2 cellular contexts compared by ENCODE assay signal in genomic region chr2:134120718-134121630, GRCh38.
TF ChIP-seq lines count a peak whose summit lies in the region.

No MANE protein-coding gene starts in this region.

TF ChIP-seq in HCT116, 20 proteins besides CTCF, POLR2A, EP300 and RAD21 (continued from another document):
- TF ChIP-seq, protein P1, sequence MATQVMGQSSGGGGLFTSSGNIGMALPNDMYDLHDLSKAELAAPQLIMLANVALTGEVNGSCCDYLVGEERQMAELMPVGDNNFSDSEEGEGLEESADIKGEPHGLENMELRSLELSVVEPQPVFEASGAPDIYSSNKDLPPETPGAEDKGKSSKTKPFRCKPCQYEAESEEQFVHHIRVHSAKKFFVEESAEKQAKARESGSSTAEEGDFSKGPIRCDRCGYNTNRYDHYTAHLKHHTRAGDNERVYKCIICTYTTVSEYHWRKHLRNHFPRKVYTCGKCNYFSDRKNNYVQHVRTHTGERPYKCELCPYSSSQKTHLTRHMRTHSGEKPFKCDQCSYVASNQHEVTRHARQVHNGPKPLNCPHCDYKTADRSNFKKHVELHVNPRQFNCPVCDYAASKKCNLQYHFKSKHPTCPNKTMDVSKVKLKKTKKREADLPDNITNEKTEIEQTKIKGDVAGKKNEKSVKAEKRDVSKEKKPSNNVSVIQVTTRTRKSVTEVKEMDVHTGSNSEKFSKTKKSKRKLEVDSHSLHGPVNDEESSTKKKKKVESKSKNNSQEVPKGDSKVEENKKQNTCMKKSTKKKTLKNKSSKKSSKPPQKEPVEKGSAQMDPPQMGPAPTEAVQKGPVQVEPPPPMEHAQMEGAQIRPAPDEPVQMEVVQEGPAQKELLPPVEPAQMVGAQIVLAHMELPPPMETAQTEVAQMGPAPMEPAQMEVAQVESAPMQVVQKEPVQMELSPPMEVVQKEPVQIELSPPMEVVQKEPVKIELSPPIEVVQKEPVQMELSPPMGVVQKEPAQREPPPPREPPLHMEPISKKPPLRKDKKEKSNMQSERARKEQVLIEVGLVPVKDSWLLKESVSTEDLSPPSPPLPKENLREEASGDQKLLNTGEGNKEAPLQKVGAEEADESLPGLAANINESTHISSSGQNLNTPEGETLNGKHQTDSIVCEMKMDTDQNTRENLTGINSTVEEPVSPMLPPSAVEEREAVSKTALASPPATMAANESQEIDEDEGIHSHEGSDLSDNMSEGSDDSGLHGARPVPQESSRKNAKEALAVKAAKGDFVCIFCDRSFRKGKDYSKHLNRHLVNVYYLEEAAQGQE (IDR thresholded peaks at IDR 0.05; ENCODE audit: low read depth): no peak
- TF ChIP-seq, protein P2, sequence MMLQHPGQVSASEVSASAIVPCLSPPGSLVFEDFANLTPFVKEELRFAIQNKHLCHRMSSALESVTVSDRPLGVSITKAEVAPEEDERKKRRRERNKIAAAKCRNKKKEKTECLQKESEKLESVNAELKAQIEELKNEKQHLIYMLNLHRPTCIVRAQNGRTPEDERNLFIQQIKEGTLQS (IDR thresholded peaks at IDR 0.05): no peak
- peak; percentile 65 for TF ChIP-seq ZFX (IDR thresholded peaks at IDR 0.05)

TF ChIP-seq in HepG2, 621 proteins besides CTCF, POLR2A, EP300 and RAD21 (continued from another document and continues in another):
- TF ChIP-seq, protein P3, sequence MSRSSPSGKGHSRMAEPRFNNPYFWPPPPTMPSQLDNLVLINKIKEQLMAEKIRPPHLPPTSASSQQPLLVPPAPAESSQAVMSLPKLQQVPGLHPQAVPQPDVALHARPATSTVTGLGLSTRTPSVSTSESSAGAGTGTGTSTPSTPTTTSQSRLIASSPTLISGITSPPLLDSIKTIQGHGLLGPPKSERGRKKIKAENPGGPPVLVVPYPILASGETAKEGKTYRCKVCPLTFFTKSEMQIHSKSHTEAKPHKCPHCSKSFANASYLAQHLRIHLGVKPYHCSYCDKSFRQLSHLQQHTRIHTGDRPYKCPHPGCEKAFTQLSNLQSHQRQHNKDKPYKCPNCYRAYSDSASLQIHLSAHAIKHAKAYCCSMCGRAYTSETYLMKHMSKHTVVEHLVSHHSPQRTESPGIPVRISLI (CRISPR knock-in tag; IDR thresholded peaks at IDR 0.05; ENCODE audit: borderline replicate concordance): peak; percentile 37; the same call in 1 of the 2 replicates
- no peak for TF ChIP-seq ZNF546 (CRISPR knock-in tag; conservative IDR thresholded peaks at IDR 0.05)
- TF ChIP-seq ZNF652 (CRISPR knock-in tag; IDR thresholded peaks at IDR 0.05; ENCODE audit: borderline replicate concordance, low read depth): no peak
- TF ChIP-seq ZBTB33 (CRISPR knock-in tag; IDR thresholded peaks at IDR 0.05): no peak
- TF ChIP-seq, protein P4, sequence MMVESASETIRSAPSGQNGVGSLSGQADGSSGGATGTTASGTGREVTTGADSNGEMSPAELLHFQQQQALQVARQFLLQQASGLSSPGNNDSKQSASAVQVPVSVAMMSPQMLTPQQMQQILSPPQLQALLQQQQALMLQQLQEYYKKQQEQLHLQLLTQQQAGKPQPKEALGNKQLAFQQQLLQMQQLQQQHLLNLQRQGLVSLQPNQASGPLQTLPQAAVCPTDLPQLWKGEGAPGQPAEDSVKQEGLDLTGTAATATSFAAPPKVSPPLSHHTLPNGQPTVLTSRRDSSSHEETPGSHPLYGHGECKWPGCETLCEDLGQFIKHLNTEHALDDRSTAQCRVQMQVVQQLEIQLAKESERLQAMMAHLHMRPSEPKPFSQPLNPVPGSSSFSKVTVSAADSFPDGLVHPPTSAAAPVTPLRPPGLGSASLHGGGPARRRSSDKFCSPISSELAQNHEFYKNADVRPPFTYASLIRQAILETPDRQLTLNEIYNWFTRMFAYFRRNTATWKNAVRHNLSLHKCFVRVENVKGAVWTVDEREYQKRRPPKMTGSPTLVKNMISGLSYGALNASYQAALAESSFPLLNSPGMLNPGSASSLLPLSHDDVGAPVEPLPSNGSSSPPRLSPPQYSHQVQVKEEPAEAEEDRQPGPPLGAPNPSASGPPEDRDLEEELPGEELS (CRISPR knock-in tag; IDR thresholded peaks at IDR 0.05): no peak
- no peak for TF ChIP-seq SYNCRIP (IDR thresholded peaks at IDR 0.05; ENCODE audit: insufficient read depth, low read depth, low read length)
- no peak; the same call in 1 of the 2 replicates for TF ChIP-seq HIC2 (CRISPR knock-in tag; IDR thresholded peaks at IDR 0.05; ENCODE audit: low read depth)
- TF ChIP-seq ZNF530 (CRISPR knock-in tag; IDR thresholded peaks at IDR 0.05; ENCODE audit: low read depth): no peak
- TF ChIP-seq TBX3 (IDR thresholded peaks at IDR 0.05; ENCODE audit: borderline replicate concordance): no peak
- peak; percentile 66; the same call in 1 of the 2 replicates for TF ChIP-seq NKX3-1 (CRISPR knock-in tag; IDR thresholded peaks at IDR 0.05)
- TF ChIP-seq, protein P2 (CRISPR knock-in tag; IDR thresholded peaks at IDR 0.05): no peak
- no peak for TF ChIP-seq ZSCAN20 (CRISPR knock-in tag; IDR thresholded peaks at IDR 0.05; ENCODE audit: borderline replicate concordance)
- no peak for TF ChIP-seq TERF1 (CRISPR knock-in tag; IDR thresholded peaks at IDR 0.05)
- no peak for TF ChIP-seq FOSL2 (CRISPR knock-in tag; IDR thresholded peaks at IDR 0.05)
- no peak for TF ChIP-seq ZNF737 (CRISPR knock-in tag; IDR thresholded peaks at IDR 0.05; ENCODE audit: borderline replicate concordance)
- 0 out of 2 replicates have a peak, but pooled peaks have one; percentile 58 for TF ChIP-seq HNRNPL (IDR thresholded peaks at IDR 0.05; ENCODE audit: low read depth, low read length)
- peak; percentile 65; the same call in 1 of the 2 replicates for TF ChIP-seq TBX2 (CRISPR knock-in tag; IDR thresholded peaks at IDR 0.05; ENCODE audit: borderline replicate concordance)
- TF ChIP-seq ZNF10 (CRISPR knock-in tag; IDR thresholded peaks at IDR 0.05; ENCODE audit: borderline replicate concordance, low read depth): no peak
- peak; percentile 94 for TF ChIP-seq MTF2 (CRISPR knock-in tag; IDR thresholded peaks at IDR 0.05; ENCODE audit: borderline replicate concordance)
- TF ChIP-seq, protein P5, sequence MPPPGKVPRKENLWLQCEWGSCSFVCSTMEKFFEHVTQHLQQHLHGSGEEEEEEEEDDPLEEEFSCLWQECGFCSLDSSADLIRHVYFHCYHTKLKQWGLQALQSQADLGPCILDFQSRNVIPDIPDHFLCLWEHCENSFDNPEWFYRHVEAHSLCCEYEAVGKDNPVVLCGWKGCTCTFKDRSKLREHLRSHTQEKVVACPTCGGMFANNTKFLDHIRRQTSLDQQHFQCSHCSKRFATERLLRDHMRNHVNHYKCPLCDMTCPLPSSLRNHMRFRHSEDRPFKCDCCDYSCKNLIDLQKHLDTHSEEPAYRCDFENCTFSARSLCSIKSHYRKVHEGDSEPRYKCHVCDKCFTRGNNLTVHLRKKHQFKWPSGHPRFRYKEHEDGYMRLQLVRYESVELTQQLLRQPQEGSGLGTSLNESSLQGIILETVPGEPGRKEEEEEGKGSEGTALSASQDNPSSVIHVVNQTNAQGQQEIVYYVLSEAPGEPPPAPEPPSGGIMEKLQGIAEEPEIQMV (CRISPR knock-in tag; IDR thresholded peaks at IDR 0.05; ENCODE audit: low read depth): no peak
- TF ChIP-seq, protein P6, sequence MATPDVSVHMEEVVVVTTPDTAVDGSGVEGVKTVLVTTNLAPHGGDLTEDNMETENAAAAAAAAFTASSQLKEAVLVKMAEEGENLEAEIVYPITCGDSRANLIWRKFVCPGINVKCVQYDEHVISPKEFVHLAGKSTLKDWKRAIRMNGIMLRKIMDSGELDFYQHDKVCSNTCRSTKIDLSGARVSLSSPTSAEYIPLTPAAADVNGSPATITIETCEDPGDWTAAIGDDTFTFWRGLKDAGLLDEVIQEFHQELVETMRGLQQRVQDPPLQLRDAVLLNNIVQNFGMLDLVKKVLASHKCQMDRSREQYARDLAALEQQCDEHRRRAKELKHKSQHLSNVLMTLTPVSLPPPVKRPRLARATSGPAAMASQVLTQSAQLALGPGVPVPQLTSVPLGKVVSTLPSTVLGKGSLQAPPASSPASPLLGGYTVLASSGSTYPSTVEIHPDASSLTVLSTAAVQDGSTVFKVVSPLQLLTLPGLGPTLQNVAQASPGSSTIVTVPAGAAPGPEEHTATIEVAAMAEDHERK (CRISPR knock-in tag; IDR thresholded peaks at IDR 0.05; ENCODE audit: low read depth): no peak
- no peak; the same call in 1 of the 2 replicates for TF ChIP-seq ZNF564 (CRISPR knock-in tag; IDR thresholded peaks at IDR 0.05)
- TF ChIP-seq RNF2 (conservative IDR thresholded peaks at IDR 0.05; ENCODE audit: low read depth): no peak
- TF ChIP-seq PBX2 (CRISPR knock-in tag; IDR thresholded peaks at IDR 0.05): no peak
- TF ChIP-seq HOXA5 (CRISPR knock-in tag; IDR thresholded peaks at IDR 0.05): 0 out of 2 replicates have a peak, but pooled peaks have one; percentile 36
- TF ChIP-seq, protein P7, sequence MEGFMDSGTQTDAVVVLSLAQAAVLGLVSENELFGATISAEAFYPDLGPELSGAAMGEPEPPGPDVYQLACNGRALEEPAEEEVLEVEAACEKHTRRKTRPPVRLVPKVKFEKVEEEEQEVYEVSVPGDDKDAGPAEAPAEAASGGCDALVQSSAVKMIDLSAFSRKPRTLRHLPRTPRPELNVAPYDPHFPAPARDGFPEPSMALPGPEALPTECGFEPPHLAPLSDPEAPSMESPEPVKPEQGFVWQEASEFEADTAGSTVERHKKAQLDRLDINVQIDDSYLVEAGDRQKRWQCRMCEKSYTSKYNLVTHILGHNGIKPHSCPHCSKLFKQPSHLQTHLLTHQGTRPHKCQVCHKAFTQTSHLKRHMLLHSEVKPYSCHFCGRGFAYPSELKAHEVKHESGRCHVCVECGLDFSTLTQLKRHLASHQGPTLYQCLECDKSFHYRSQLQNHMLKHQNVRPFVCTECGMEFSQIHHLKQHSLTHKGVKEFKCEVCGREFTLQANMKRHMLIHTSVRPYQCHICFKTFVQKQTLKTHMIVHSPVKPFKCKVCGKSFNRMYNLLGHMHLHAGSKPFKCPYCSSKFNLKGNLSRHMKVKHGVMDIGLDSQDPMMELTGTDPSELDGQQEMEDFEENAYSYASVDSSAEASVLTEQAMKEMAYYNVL (CRISPR knock-in tag; IDR thresholded peaks at IDR 0.05; ENCODE audit: borderline replicate concordance): no peak; the same call in 1 of the 2 replicates
- TF ChIP-seq, protein P8, sequence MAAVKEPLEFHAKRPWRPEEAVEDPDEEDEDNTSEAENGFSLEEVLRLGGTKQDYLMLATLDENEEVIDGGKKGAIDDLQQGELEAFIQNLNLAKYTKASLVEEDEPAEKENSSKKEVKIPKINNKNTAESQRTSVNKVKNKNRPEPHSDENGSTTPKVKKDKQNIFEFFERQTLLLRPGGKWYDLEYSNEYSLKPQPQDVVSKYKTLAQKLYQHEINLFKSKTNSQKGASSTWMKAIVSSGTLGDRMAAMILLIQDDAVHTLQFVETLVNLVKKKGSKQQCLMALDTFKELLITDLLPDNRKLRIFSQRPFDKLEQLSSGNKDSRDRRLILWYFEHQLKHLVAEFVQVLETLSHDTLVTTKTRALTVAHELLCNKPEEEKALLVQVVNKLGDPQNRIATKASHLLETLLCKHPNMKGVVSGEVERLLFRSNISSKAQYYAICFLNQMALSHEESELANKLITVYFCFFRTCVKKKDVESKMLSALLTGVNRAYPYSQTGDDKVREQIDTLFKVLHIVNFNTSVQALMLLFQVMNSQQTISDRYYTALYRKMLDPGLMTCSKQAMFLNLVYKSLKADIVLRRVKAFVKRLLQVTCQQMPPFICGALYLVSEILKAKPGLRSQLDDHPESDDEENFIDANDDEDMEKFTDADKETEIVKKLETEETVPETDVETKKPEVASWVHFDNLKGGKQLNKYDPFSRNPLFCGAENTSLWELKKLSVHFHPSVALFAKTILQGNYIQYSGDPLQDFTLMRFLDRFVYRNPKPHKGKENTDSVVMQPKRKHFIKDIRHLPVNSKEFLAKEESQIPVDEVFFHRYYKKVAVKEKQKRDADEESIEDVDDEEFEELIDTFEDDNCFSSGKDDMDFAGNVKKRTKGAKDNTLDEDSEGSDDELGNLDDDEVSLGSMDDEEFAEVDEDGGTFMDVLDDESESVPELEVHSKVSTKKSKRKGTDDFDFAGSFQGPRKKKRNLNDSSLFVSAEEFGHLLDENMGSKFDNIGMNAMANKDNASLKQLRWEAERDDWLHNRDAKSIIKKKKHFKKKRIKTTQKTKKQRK (IDR thresholded peaks at IDR 0.05; ENCODE audit: low read length): no peak
